8 cellular contexts compared by ENCODE assay signal in genomic region chr2:70946832-70947442, GRCh38. TPM values are rescaled to one million over a fixed set of nuclear protein-coding genes. Genes with fewer than 3 reads are reported as not detected.
A peak's percentile ranks its signal among the peaks of the same experiment; 100 is the strongest.
DNase-seq lines count a peak whose midpoint lies in the region; ATAC-seq, FAIRE-seq and TF ChIP-seq lines count a peak whose summit lies in the region.

No MANE protein-coding gene starts in this region.

- H3K4me3 ChIP-seq in AG09309 (ENCODE audit: control insufficient read depth, low read depth, low read length) (no peak overlapping the region), mucosa of descending colon (no peak overlapping the region), tibial artery (no peak overlapping the region)

- H3K27me3 Mint-ChIP-seq in effector memory CD8-positive, alpha-beta T cell = peaks cover 15 to 68% of the 10 kb centered on the region in 2 donors

- DNase-seq in AG09309 (ENCODE audit: low read depth) = no peak
- DNase-seq in GM18507 (ENCODE audit: extremely low spot score, insufficient read length, low read depth) = no peak
- DNase-seq in NCI-H446 treated with DMSO at 0.1 percent for 48 hours (lab: John Stamatoyannopoulos, UW) = peak; percentile 6
- peak; percentile 64 for DNase-seq in activated CD4-positive, alpha-beta T cell treated with anti-CD3 and anti-CD28 coated beads for 48 hours
- peak; percentile 40 to 54 (median 44) for DNase-seq in effector memory CD8-positive, alpha-beta T cell
- DNase-seq in mucosa of descending colon = peak in 1 of 3 donors; percentile 68
- peak; percentile 49 to 61 for DNase-seq in tibial artery

- no peaks in the 10 kb centered on the region for H3K9me3 Mint-ChIP-seq in effector memory CD8-positive, alpha-beta T cell

- no peak overlapping the region for H3K27ac ChIP-seq in tibial artery

- FAIRE-seq in GM18507 (lab: Jason Lieb, UNC) = peak; percentile 70

- peak; percentile 50 for ATAC-seq in effector memory CD8-positive, alpha-beta T cell (replicated peaks)
- ATAC-seq in mucosa of descending colon (peak; percentile 51), HG03039 (IDR thresholded peaks at IDR 0.05; ENCODE audit: unreplicated experiment) (no peak)

- peaks cover 3% of the 10 kb centered on the region for H3K36me3 Mint-ChIP-seq in effector memory CD8-positive, alpha-beta T cell (ENCODE audit: insufficient read depth)

- TF ChIP-seq CTCF in AG09309 (IDR thresholded peaks at IDR 0.05; ENCODE audit: control insufficient read depth, insufficient read depth, low read depth, low read length, missing control alignments) = peak; percentile 79
- peak; percentile 30 for TF ChIP-seq CTCF in mucosa of descending colon (IDR thresholded peaks at IDR 0.05)
- peak; percentile 59 to 71 for TF ChIP-seq CTCF in tibial artery (IDR thresholded peaks at IDR 0.05)

- no peak overlapping the region for H3K27ac Mint-ChIP-seq in effector memory CD8-positive, alpha-beta T cell

- H3K36me3 ChIP-seq in mucosa of descending colon (ENCODE audit: low read depth) = no peaks in the 10 kb centered on the region
- H3K36me3 ChIP-seq in tibial artery = no peaks in the 10 kb centered on the region

- H3K4me1 Mint-ChIP-seq in effector memory CD8-positive, alpha-beta T cell (ENCODE audit: low read depth in 2 of 2) = peaks cover 12 to 18% of the 10 kb centered on the region in 2 donors

- H3K9me3 ChIP-seq in mucosa of descending colon = no peaks in the 10 kb centered on the region
- no peaks in the 10 kb centered on the region for H3K9me3 ChIP-seq in tibial artery

- H3K4me3 Mint-ChIP-seq in effector memory CD8-positive, alpha-beta T cell = peak overlapping the region in 1 of 2 donors; percentile 5

- H3K4me1 ChIP-seq in mucosa of descending colon (ENCODE audit: low read depth) (peaks cover 3% of the 10 kb centered on the region), tibial artery (peaks cover 0 to 14% (median 6%) of the 10 kb centered on the region in 4 donors)

- intact Hi-C loops in mucosa of descending colon (cut with DNase I, micrococcal nuclease) = loop anchor here in 1 of 2 donors (5.0 kb wide), 1 partner anchor 85 kb away; no protein-coding TSS in a partner anchor
- intact Hi-C loops in tibial artery (cut with DNase I; ENCODE audit: low total_unique reads) = loop anchor here (5.0 kb wide), 1 partner anchor 85 kb away; no protein-coding TSS in a partner anchor

- peaks cover 0 to 11% of the 10 kb centered on the region in 2 donors for H3K27me3 ChIP-seq in tibial artery

RNA-seq across cellular contexts. Expression of gene ATP6V1B1, which starts 11.2 kb away (rescaled TPM):
- total RNA-seq in mucosa of descending colon = not detected

RNA-seq across cellular contexts. Expression of gene ANKRD53, which starts 31.5 kb away (rescaled TPM):
- total RNA-seq in mucosa of descending colon = 1 to 10 TPM in 1 of 3 donors, under 1 TPM in 2; 0.23 to 1.8 (median 0.75) TPM

RNA-seq across cellular contexts. Expression of gene VAX2, which starts 46.6 kb away (rescaled TPM):
- total RNA-seq in mucosa of descending colon = under 1 TPM in 1 of 3 donors, not detected in 2; 0.47 TPM

RNA-seq across cellular contexts. Expression of gene TEX261, which starts 47.7 kb away (rescaled TPM):
- 10 to 100 TPM; 51.0 to 63.0 (median 51.4) TPM for total RNA-seq in mucosa of descending colon

Comparison
In these comparisons a context has a peak if more than half of its experiments do, and no peak if none do; other contexts are left out.
1. DNase-seq: peak in NCI-H446 treated with DMSO at 0.1 percent for 48 hours (single experiment), activated CD4-positive, alpha-beta T cell treated with anti-CD3 and anti-CD28 coated beads for 48 hours (single experiment), effector memory CD8-positive, alpha-beta T cell (3 of 3) and tibial artery (2 of 2); none in AG09309 (single experiment) and GM18507 (single experiment).
2. Peak in every context shown above with its lines, with median percentiles within 50 percentile points of each other: CTCF ChIP-seq.